Comparison of ENCODE assay signal across 1 cellular context in genomic region chr2:168802825-168803726, GRCh38.
TF ChIP-seq lines count a peak whose summit lies in the region.

No MANE protein-coding gene starts in this region.

TF ChIP-seq in HCT116, 20 proteins besides CTCF, POLR2A, EP300 and RAD21 (continued from another document):
- TF ChIP-seq, protein P1, sequence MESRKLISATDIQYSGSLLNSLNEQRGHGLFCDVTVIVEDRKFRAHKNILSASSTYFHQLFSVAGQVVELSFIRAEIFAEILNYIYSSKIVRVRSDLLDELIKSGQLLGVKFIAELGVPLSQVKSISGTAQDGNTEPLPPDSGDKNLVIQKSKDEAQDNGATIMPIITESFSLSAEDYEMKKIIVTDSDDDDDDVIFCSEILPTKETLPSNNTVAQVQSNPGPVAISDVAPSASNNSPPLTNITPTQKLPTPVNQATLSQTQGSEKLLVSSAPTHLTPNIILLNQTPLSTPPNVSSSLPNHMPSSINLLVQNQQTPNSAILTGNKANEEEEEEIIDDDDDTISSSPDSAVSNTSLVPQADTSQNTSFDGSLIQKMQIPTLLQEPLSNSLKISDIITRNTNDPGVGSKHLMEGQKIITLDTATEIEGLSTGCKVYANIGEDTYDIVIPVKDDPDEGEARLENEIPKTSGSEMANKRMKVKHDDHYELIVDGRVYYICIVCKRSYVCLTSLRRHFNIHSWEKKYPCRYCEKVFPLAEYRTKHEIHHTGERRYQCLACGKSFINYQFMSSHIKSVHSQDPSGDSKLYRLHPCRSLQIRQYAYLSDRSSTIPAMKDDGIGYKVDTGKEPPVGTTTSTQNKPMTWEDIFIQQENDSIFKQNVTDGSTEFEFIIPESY (IDR thresholded peaks at IDR 0.05; ENCODE audit: extremely low read depth, insufficient replicate concordance, low read length), result no peak
- TF ChIP-seq YY1 (IDR thresholded peaks at IDR 0.05; ENCODE audit: extremely low read depth, insufficient replicate concordance, low read depth, low read length) (no peak), SP1 (IDR thresholded peaks at IDR 0.05; ENCODE audit: low read depth) (0 out of 2 replicates have a peak, but pooled peaks have one; percentile 4)
